Comparison of ENCODE assay signal across 1 cellular context in the genomic region with DNA sequence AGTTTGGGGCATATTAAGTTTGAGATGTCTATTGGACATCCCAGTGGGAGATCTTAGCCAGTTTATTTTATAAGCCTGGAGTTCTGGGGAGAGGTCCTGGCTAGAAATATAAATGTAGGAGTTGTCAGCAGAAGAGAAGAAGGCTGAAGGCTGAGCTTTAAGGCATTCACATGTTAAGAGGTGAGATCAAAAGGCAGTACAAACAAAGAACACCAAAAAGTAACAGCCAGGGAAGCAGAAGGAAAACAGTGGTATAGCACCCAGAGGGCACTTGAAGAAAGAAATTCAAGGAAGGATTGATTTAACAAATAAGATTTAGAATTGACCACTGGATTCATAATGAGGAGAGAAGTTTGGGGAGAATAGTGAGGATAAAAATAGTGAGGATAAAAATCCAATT.
TF ChIP-seq lines count a peak whose summit lies in the region.

No MANE protein-coding gene starts in this region.

TF ChIP-seq in GM23338, 12 proteins besides CTCF, POLR2A, EP300 and RAD21 (continued from another document):
- TF ChIP-seq, protein P1, sequence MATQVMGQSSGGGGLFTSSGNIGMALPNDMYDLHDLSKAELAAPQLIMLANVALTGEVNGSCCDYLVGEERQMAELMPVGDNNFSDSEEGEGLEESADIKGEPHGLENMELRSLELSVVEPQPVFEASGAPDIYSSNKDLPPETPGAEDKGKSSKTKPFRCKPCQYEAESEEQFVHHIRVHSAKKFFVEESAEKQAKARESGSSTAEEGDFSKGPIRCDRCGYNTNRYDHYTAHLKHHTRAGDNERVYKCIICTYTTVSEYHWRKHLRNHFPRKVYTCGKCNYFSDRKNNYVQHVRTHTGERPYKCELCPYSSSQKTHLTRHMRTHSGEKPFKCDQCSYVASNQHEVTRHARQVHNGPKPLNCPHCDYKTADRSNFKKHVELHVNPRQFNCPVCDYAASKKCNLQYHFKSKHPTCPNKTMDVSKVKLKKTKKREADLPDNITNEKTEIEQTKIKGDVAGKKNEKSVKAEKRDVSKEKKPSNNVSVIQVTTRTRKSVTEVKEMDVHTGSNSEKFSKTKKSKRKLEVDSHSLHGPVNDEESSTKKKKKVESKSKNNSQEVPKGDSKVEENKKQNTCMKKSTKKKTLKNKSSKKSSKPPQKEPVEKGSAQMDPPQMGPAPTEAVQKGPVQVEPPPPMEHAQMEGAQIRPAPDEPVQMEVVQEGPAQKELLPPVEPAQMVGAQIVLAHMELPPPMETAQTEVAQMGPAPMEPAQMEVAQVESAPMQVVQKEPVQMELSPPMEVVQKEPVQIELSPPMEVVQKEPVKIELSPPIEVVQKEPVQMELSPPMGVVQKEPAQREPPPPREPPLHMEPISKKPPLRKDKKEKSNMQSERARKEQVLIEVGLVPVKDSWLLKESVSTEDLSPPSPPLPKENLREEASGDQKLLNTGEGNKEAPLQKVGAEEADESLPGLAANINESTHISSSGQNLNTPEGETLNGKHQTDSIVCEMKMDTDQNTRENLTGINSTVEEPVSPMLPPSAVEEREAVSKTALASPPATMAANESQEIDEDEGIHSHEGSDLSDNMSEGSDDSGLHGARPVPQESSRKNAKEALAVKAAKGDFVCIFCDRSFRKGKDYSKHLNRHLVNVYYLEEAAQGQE (IDR thresholded peaks at IDR 0.05; ENCODE audit: unreplicated experiment): no peak
- TF ChIP-seq, protein P2, sequence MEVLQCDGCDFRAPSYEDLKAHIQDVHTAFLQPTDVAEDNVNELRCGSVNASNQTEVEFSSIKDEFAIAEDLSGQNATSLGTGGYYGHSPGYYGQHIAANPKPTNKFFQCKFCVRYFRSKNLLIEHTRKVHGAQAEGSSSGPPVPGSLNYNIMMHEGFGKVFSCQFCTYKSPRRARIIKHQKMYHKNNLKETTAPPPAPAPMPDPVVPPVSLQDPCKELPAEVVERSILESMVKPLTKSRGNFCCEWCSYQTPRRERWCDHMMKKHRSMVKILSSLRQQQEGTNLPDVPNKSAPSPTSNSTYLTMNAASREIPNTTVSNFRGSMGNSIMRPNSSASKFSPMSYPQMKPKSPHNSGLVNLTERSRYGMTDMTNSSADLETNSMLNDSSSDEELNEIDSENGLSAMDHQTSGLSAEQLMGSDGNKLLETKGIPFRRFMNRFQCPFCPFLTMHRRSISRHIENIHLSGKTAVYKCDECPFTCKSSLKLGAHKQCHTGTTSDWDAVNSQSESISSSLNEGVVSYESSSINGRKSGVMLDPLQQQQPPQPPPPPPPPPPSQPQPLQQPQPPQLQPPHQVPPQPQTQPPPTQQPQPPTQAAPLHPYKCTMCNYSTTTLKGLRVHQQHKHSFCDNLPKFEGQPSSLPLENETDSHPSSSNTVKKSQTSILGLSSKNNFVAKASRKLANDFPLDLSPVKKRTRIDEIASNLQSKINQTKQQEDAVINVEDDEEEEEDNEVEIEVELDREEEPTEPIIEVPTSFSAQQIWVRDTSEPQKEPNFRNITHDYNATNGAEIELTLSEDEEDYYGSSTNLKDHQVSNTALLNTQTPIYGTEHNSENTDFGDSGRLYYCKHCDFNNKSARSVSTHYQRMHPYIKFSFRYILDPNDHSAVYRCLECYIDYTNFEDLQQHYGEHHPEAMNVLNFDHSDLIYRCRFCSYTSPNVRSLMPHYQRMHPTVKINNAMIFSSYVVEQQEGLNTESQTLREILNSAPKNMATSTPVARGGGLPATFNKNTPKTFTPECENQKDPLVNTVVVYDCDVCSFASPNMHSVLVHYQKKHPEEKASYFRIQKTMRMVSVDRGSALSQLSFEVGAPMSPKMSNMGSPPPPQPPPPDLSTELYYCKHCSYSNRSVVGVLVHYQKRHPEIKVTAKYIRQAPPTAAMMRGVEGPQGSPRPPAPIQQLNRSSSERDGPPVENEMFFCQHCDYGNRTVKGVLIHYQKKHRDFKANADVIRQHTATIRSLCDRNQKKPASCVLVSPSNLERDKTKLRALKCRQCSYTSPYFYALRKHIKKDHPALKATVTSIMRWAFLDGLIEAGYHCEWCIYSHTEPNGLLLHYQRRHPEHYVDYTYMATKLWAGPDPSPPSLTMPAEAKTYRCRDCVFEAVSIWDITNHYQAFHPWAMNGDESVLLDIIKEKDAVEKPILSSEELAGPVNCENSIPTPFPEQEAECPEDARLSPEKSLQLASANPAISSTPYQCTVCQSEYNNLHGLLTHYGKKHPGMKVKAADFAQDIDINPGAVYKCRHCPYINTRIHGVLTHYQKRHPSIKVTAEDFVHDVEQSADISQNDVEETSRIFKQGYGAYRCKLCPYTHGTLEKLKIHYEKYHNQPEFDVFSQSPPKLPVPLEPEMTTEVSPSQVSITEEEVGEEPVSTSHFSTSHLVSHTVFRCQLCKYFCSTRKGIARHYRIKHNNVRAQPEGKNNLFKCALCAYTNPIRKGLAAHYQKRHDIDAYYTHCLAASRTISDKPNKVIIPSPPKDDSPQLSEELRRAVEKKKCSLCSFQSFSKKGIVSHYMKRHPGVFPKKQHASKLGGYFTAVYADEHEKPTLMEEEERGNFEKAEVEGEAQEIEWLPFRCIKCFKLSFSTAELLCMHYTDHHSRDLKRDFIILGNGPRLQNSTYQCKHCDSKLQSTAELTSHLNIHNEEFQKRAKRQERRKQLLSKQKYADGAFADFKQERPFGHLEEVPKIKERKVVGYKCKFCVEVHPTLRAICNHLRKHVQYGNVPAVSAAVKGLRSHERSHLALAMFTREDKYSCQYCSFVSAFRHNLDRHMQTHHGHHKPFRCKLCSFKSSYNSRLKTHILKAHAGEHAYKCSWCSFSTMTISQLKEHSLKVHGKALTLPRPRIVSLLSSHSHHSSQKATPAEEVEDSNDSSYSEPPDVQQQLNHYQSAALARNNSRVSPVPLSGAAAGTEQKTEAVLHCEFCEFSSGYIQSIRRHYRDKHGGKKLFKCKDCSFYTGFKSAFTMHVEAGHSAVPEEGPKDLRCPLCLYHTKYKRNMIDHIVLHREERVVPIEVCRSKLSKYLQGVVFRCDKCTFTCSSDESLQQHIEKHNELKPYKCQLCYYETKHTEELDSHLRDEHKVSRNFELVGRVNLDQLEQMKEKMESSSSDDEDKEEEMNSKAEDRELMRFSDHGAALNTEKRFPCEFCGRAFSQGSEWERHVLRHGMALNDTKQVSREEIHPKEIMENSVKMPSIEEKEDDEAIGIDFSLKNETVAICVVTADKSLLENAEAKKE (CRISPR knock-in tag; IDR thresholded peaks at IDR 0.05): no peak
- TF ChIP-seq CREB1 (CRISPR knock-in tag; IDR thresholded peaks at IDR 0.05; ENCODE audit: low read depth) (no peak), STAT1 (IDR thresholded peaks at IDR 0.05; ENCODE audit: unreplicated experiment) (no peak), ZNF114 (CRISPR knock-in tag; IDR thresholded peaks at IDR 0.05) (no peak), EZH2phosphoT487 (IDR thresholded peaks at IDR 0.05; ENCODE audit: unreplicated experiment) (no peak), ZNF331 (CRISPR knock-in tag; IDR thresholded peaks at IDR 0.05; ENCODE audit: low read depth) (no peak), EZH2 (IDR thresholded peaks at IDR 0.05; ENCODE audit: low read depth, unreplicated experiment) (no peak)
